In the genomic region with DNA sequence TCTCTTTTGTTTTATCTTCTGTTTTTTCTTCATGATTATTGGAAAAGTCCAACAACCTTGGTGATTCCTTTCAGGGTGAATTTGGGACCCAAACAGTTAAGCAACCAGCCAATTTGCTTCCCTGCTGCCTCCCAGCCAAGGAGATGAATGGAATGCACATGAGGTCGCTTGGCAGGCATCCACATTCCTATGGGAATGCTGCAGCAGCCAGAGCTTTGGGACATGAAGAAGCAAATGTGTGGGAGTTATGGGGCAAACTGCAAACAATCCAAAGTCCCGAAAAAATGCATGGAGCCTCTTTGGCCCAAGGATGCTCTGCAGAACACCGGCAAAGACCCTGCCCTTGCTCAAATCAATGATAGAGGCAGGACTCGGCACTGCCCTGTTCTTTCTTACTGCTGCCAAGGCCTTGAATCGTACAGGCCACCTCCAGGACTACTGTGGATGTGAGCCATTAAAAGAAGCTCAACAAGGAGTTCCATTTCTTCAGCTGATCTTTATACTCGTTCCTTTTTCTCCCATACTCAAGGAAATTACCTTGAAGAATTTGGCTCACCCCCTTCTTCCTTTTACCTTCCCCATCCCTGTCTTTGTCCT, we compare ENCODE assay signal across 11 cellular contexts.
DNase-seq lines count a peak whose midpoint lies in the region; ATAC-seq and TF ChIP-seq lines count a peak whose summit lies in the region.
"Had no signal": no experiment of that assay in that cellular context is flagged by ENCODE, and none has a peak within 500 bp of the region (broad histone marks: within the 10 kb centered on the region; RNA-seq: fewer than 3 reads in every experiment).

No MANE protein-coding gene starts in this region.

- no peak overlapping the region for H3K27ac Mint-ChIP-seq in naive thymus-derived CD4-positive, alpha-beta T cell
- H3K27ac Mint-ChIP-seq: activated naive CD4-positive, alpha-beta T cell treated with anti-CD3 and anti-CD28 coated beads for 36 hours had no signal

- H3K27me3 Mint-ChIP-seq in naive thymus-derived CD4-positive, alpha-beta T cell: peaks cover 29 to 49% (median 35%) of the 10 kb centered on the region in 5 donors

- peaks cover 0 to 12% (median 5%) of the 10 kb centered on the region in 11 donors for H3K9me3 Mint-ChIP-seq in naive thymus-derived CD4-positive, alpha-beta T cell
- H3K9me3 Mint-ChIP-seq: activated naive CD4-positive, alpha-beta T cell treated with anti-CD3 and anti-CD28 coated beads for 36 hours had no signal

- H3K4me3 Mint-ChIP-seq in naive thymus-derived CD4-positive, alpha-beta T cell: no peak overlapping the region
- H3K4me3 Mint-ChIP-seq: activated naive CD4-positive, alpha-beta T cell treated with anti-CD3 and anti-CD28 coated beads for 36 hours had no signal

- no peaks in the 10 kb centered on the region for H3K36me3 Mint-ChIP-seq in naive thymus-derived CD4-positive, alpha-beta T cell

- H3K9me3 ChIP-seq in breast epithelium (no peaks in the 10 kb centered on the region), stomach (peaks cover 0 to 4% (median 2%) of the 10 kb centered on the region in 4 donors)
- H3K9me3 ChIP-seq in naive thymus-derived CD4-positive, alpha-beta T cell (ENCODE audit: control insufficient read depth in 2 of 3, low read length in 3 of 3): no peaks in the 10 kb centered on the region

- TF ChIP-seq EP300 in stomach (IDR thresholded peaks at IDR 0.05): no peak

- CTCF ChIA-PET in naive thymus-derived CD4-positive, alpha-beta T cell (lab: Charles Lee): no interaction called here

- H3K36me3 ChIP-seq in breast epithelium (no peaks in the 10 kb centered on the region), stomach (no peaks in the 10 kb centered on the region)
- H3K36me3 ChIP-seq in naive thymus-derived CD4-positive, alpha-beta T cell (ENCODE audit: control insufficient read depth in 2 of 3, insufficient read depth in 3 of 3, low read length in 3 of 3): no peaks in the 10 kb centered on the region

- peak overlapping the region; percentile 52 to 77 for H3K27ac ChIP-seq in breast epithelium
- peak overlapping the region in 4 of 5 donors; percentile 34 to 71 (median 56) for H3K27ac ChIP-seq in stomach
- no peak overlapping the region for H3K27ac ChIP-seq in naive thymus-derived CD4-positive, alpha-beta T cell (ENCODE audit: low read depth, low read length)

- H3K27me3 ChIP-seq in breast epithelium (no peaks in the 10 kb centered on the region), stomach (no peaks in the 10 kb centered on the region)
- H3K27me3 ChIP-seq in naive thymus-derived CD4-positive, alpha-beta T cell (ENCODE audit: control insufficient read depth in 2 of 2, insufficient read depth in 2 of 2, low read length in 2 of 2): no peaks in the 10 kb centered on the region

- 12 to 22% (median 14%) methylated on average over 6 of the region's 6 CpGs for WGBS in stomach, 5 donors

- H3K4me1 ChIP-seq in breast epithelium: peaks cover 5 to 6% of the 10 kb centered on the region in 2 donors
- H3K4me1 ChIP-seq in stomach: peaks cover 0 to 25% (median 14%) of the 10 kb centered on the region in 4 donors
- no peaks in the 10 kb centered on the region for H3K4me1 ChIP-seq in naive thymus-derived CD4-positive, alpha-beta T cell (ENCODE audit: control insufficient read depth in 2 of 2, insufficient read depth in 2 of 2, low read length in 2 of 2)

- DNase-seq in HK-2 (ENCODE audit: unreplicated experiment) (peak; percentile 33), breast epithelium (ENCODE audit: low spot score in 2 of 2) (peak; percentile 65 to 89), iPS-NIHi11 (ENCODE audit: low spot score) (peak; percentile 82), stomach (peak; percentile 80), MV-4-11 (lab: John Stamatoyannopoulos, UW) (no peak), DMS79 treated with DMSO at 0.1 percent for 48 hours (lab: John Stamatoyannopoulos, UW) (no peak)
- no peak for DNase-seq in naive thymus-derived CD4-positive, alpha-beta T cell
- DNase-seq: activated naive CD4-positive, alpha-beta T cell treated with anti-CD3 and anti-CD28 coated beads for 36 hours; NCI-H2171 treated with DMSO at 0.1 percent for 48 hours; stimulated activated CD4-positive, alpha-beta T cell treated with anti-CD3 and anti-CD28 coated beads, Interleukin-12 subunit alpha, Interleukin-12 subunit beta, amount 100 ng/mL, for 4 hours had no signal

- H3K4me3 ChIP-seq in breast epithelium (no peak overlapping the region), stomach (no peak overlapping the region)
- H3K4me3 ChIP-seq in naive thymus-derived CD4-positive, alpha-beta T cell (ENCODE audit: low read length): no peak overlapping the region

- no peak for TF ChIP-seq POLR2A in breast epithelium (IDR thresholded peaks at IDR 0.05)
- no peak for TF ChIP-seq POLR2A in stomach (IDR thresholded peaks at IDR 0.05)

- no peak for ATAC-seq in HG02610 (IDR thresholded peaks at IDR 0.05; ENCODE audit: unreplicated experiment)
- no peak for ATAC-seq in naive thymus-derived CD4-positive, alpha-beta T cell

- no peaks in the 10 kb centered on the region for H3K4me1 Mint-ChIP-seq in naive thymus-derived CD4-positive, alpha-beta T cell

- intact Hi-C loops in breast epithelium (cut with DNase I; ENCODE audit: low total_unique reads) (no loop called here), stomach (cut with DNase I; ENCODE audit: low total_unique reads) (no loop called here)
- intact Hi-C loops in naive thymus-derived CD4-positive, alpha-beta T cell (cut with micrococcal nuclease): no loop called here

- POLR2A ChIA-PET in naive thymus-derived CD4-positive, alpha-beta T cell (lab: Charles Lee): no interaction called here

- no peak for TF ChIP-seq CTCF in breast epithelium (IDR thresholded peaks at IDR 0.05)
- TF ChIP-seq CTCF in stomach (IDR thresholded peaks at IDR 0.05): no peak

Comparison
In these comparisons a context has a peak if more than half of its experiments do, and no peak if none do; other contexts are left out.
1. DNase-seq: peak in HK-2 (single experiment), breast epithelium (2 of 2), iPS-NIHi11 (single experiment) and stomach (single experiment); none in MV-4-11 (single experiment), DMS79 treated with DMSO at 0.1 percent for 48 hours (single experiment) and naive thymus-derived CD4-positive, alpha-beta T cell (0 of 9).